ENCODE assay signal across 1 cellular context in genomic region chr16:56931769-56932587, GRCh38.
TF ChIP-seq lines count a peak whose summit lies in the region.

A gene with protein sequence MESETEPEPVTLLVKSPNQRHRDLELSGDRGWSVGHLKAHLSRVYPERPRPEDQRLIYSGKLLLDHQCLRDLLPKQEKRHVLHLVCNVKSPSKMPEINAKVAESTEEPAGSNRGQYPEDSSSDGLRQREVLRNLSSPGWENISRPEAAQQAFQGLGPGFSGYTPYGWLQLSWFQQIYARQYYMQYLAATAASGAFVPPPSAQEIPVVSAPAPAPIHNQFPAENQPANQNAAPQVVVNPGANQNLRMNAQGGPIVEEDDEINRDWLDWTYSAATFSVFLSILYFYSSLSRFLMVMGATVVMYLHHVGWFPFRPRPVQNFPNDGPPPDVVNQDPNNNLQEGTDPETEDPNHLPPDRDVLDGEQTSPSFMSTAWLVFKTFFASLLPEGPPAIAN (plus strand): TSS chr16:56932142. CDS start chr16:56932245, 103 bp downstream.

TF ChIP-seq in neural cell, 6 proteins besides CTCF, POLR2A, EP300 and RAD21 (continued from another document):
- no peak for TF ChIP-seq EZH2 (IDR thresholded peaks at IDR 0.05; ENCODE audit: borderline replicate concordance, insufficient read depth, low read length, poor library complexity, severe bottlenecking)
